16 cellular contexts compared by ENCODE assay signal in the genomic region with DNA sequence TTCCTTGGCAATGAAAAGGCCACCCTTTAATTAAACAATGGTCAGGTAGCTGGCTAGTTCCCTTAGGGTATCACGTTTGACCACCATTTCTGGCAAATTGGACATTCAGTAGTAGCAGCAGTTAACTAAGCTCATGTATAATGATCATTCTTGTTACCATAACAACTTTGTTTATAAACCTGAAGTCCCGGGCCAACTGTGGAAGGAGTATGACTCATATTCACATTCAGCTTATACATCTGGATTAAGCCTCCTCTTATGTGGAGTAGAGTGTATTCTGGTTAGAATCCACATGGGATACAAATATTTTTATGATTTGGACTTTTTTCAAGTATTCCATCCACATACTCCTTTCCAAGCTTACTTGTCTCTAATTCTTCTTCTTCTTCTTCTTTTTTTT.
DNase-seq lines count a peak whose midpoint lies in the region; ATAC-seq, FAIRE-seq and TF ChIP-seq lines count a peak whose summit lies in the region.
"Had no signal": no experiment of that assay in that cellular context is flagged by ENCODE, and none has a peak within 500 bp of the region (broad histone marks: within the 10 kb centered on the region; RNA-seq: fewer than 3 reads in every experiment).

No MANE protein-coding gene starts in this region.

- no peaks in the 10 kb centered on the region for H3K27me3 Mint-ChIP-seq in astrocyte (ENCODE audit: low read depth, unreplicated experiment)
- H3K27me3 Mint-ChIP-seq: progenitor cell of endocrine pancreas had no signal

- H3K27me3 ChIP-seq in astrocyte (ENCODE audit: insufficient read depth, low read length): no peaks in the 10 kb centered on the region
- H3K27me3 ChIP-seq: suprapubic skin had no signal

- no peaks in the 10 kb centered on the region for H4K20me1 ChIP-seq in astrocyte (ENCODE audit: insufficient read depth, low read length)

- H3K27ac ChIP-seq in HEK293 (ENCODE audit: extremely low read depth, low read depth, low read length) (no peak overlapping the region), astrocyte (ENCODE audit: low read depth, low read length) (no peak overlapping the region)
- H3K27ac ChIP-seq: HL-60, suprapubic skin had no signal

- H3K4me1 Mint-ChIP-seq in astrocyte (ENCODE audit: low read depth, unreplicated experiment): peaks cover 4% of the 10 kb centered on the region

- POLR2A ChIA-PET in HEK293 (lab: Yijun Ruan, JAX): no interaction called here

- H3K4me3 ChIP-seq in HEK293 (ENCODE audit: low read depth, low read length) (no peak overlapping the region), astrocyte (ENCODE audit: insufficient read depth, low read depth, low read length) (no peak overlapping the region)
- H3K4me3 ChIP-seq: lung, suprapubic skin had no signal

- no peak overlapping the region for H2AFZ ChIP-seq in astrocyte (ENCODE audit: low read depth, low read length)

- FAIRE-seq in astrocyte (lab: Jason Lieb, UNC): no peak
- FAIRE-seq: TTC549 had no signal

- no peak overlapping the region for H3K4me2 ChIP-seq in astrocyte (ENCODE audit: low read length)

- H3K36me3 Mint-ChIP-seq in astrocyte (ENCODE audit: low read depth, unreplicated experiment): no peaks in the 10 kb centered on the region
- H3K36me3 Mint-ChIP-seq in activated naive CD4-positive, alpha-beta T cell treated with anti-CD3 and anti-CD28 coated beads, Interleukin-2, amount 50 U/mL, for 72 hours: no peaks in the 10 kb centered on the region
- H3K36me3 Mint-ChIP-seq: brain had no signal

- no peaks in the 10 kb centered on the region for H3K9me3 Mint-ChIP-seq in astrocyte (ENCODE audit: unreplicated experiment)
- H3K9me3 Mint-ChIP-seq in activated naive CD4-positive, alpha-beta T cell treated with anti-CD3 and anti-CD28 coated beads, Interleukin-2, amount 50 U/mL, for 72 hours: no peaks in the 10 kb centered on the region

- no peak for TF ChIP-seq CTCF in HEK293 (tag by site-specific recombination; IDR thresholded peaks at IDR 0.05)
- no peak for TF ChIP-seq CTCF in astrocyte (IDR thresholded peaks at IDR 0.05; ENCODE audit: insufficient read depth, low read depth, low read length)

- H3K79me2 ChIP-seq in astrocyte (ENCODE audit: insufficient read depth, low read length): no peaks in the 10 kb centered on the region

- CTCF ChIA-PET in HEK293 (lab: Yijun Ruan, JAX): interaction anchor here (1.2 kb wide), 1 partner anchor 57 kb away, joined by 3 read pairs; no protein-coding TSS in a partner anchor

- no peak for ATAC-seq in activated naive CD4-positive, alpha-beta T cell treated with anti-CD3 and anti-CD28 coated beads, Interleukin-2, amount 50 U/mL, for 72 hours
- ATAC-seq in HG02885 (IDR thresholded peaks at IDR 0.05; ENCODE audit: poor library complexity, unreplicated experiment): no peak

- no peak overlapping the region for H3K9ac ChIP-seq in astrocyte (ENCODE audit: low read length)

- H3K4me3 Mint-ChIP-seq in astrocyte (ENCODE audit: unreplicated experiment): no peak overlapping the region
- H3K4me3 Mint-ChIP-seq: brain had no signal

- H3K4me1 ChIP-seq in HEK293 (ENCODE audit: control insufficient read depth, insufficient read depth, low read length) (no peaks in the 10 kb centered on the region), astrocyte (ENCODE audit: insufficient read depth, low read length) (no peaks in the 10 kb centered on the region)

- DNase-seq in AG08395 (ENCODE audit: low spot score) (peak; percentile 41), astrocyte (ENCODE audit: low read depth) (peak; percentile 80), glomerular endothelial cell (ENCODE audit: extremely low read depth, low read depth, low spot score) (peak; percentile 68), cardiac septum (ENCODE audit: low spot score) (no peak)
- no peak for DNase-seq in activated naive CD4-positive, alpha-beta T cell treated with anti-CD3 and anti-CD28 coated beads, Interleukin-2, amount 50 U/mL, for 72 hours (ENCODE audit: low spot score in 2 of 2)
- no peak for DNase-seq in stimulated activated CD8-positive, alpha-beta memory T cell treated with anti-CD3 and anti-CD28 coated beads, Interleukin-4, amount 100 ng/mL, for 48 hours
- DNase-seq: COR-L47, NCI-H1417 had no signal

- H3K27ac Mint-ChIP-seq in astrocyte (ENCODE audit: unreplicated experiment): no peak overlapping the region
- H3K27ac Mint-ChIP-seq in activated naive CD4-positive, alpha-beta T cell treated with anti-CD3 and anti-CD28 coated beads, Interleukin-2, amount 50 U/mL, for 72 hours: no peak overlapping the region
- H3K27ac Mint-ChIP-seq: brain, progenitor cell of endocrine pancreas had no signal

- H3K9me3 ChIP-seq in HEK293 (ENCODE audit: control insufficient read depth, insufficient read depth, low read depth, low read length): no peaks in the 10 kb centered on the region
- H3K9me3 ChIP-seq in astrocyte (ENCODE audit: insufficient read depth, low read depth, low read length): no peaks in the 10 kb centered on the region
- H3K9me3 ChIP-seq: suprapubic skin had no signal

- H3K36me3 ChIP-seq in HEK293 (ENCODE audit: control insufficient read depth in 2 of 2, insufficient read depth in 1 of 2, low read length in 2 of 2) (no peaks in the 10 kb centered on the region), astrocyte (ENCODE audit: insufficient read depth, low read length) (no peaks in the 10 kb centered on the region)
- H3K36me3 ChIP-seq: suprapubic skin had no signal

- intact Hi-C loops in cardiac septum (cut with DNase I): no loop called here

TF ChIP-seq in HEK293, 187 proteins besides CTCF, POLR2A, EP300 and RAD21:
- peak; percentile 23; the same call in 1 of the 2 replicates for TF ChIP-seq SCRT2 (tag by site-specific recombination; IDR thresholded peaks at IDR 0.05)
- TF ChIP-seq ZSCAN30 (tag by site-specific recombination; IDR thresholded peaks at IDR 0.05): peak; percentile 25; the same call in 1 of the 2 replicates
- TF ChIP-seq ZNF140 (tag by site-specific recombination; IDR thresholded peaks at IDR 0.05): 0 out of 2 replicates have a peak, but pooled peaks have one; percentile 13
- TF ChIP-seq SCRT1 (tag by site-specific recombination; IDR thresholded peaks at IDR 0.05; ENCODE audit: borderline replicate concordance): no peak

Comparison
In these comparisons a context has a peak if more than half of its experiments do, and no peak if none do; other contexts are left out.
1. DNase-seq: peak in AG08395 (single experiment), astrocyte (single experiment) and glomerular endothelial cell (single experiment); none in activated naive CD4-positive, alpha-beta T cell treated with anti-CD3 and anti-CD28 coated beads, Interleukin-2, amount 50 U/mL, for 72 hours (0 of 2), cardiac septum (single experiment) and stimulated activated CD8-positive, alpha-beta memory T cell treated with anti-CD3 and anti-CD28 coated beads, Interleukin-4, amount 100 ng/mL, for 48 hours (single experiment).